ENCODE assay signal across 1 cellular context in the genomic region with DNA sequence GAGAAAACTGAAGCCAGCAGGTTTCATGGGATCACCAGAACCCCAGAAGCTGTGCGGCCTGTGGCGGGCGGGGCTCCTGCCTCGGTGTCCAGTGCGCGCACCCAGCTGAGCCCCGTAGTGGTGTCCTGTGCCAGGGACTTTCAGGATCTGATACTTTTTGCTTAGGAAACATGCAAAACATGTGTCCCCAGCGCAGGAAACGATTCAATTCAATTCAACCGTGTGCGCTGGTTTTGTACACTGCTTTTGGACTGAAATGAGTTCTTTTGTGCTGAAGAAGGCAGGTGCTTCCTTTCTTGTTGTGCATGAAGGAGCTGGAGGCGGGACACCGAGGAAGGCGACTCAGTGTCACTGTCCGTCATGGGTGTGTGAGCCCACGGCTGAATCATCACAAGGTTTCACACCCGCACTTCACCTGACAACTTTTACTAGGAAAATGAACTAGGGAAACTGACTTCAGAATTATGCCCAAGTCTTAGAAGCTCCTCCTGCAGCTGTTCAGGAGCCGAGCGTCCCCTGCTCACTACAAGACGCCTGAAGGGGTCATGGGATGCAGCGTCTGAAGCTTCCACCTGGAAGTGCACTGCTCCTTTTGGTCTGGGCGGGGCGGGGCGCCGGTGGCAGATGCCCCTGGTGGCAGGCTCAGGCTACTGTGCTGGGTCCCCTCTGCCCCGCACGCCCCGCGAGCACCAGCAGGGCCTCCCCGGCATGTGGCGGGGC.
TF ChIP-seq lines count a peak whose summit lies in the region.

No MANE protein-coding gene starts in this region.

TF ChIP-seq in GM23338, 12 proteins besides CTCF, POLR2A, EP300 and RAD21 (continued from another document):
- TF ChIP-seq JUNB (IDR thresholded peaks at IDR 0.05; ENCODE audit: unreplicated experiment) (no peak), EZH2 (IDR thresholded peaks at IDR 0.05; ENCODE audit: low read depth, unreplicated experiment) (no peak), STAT1 (IDR thresholded peaks at IDR 0.05; ENCODE audit: unreplicated experiment) (no peak), CREB1 (CRISPR knock-in tag; IDR thresholded peaks at IDR 0.05; ENCODE audit: low read depth) (no peak), NANOG (IDR thresholded peaks at IDR 0.05; ENCODE audit: borderline replicate concordance) (no peak), EZH2phosphoT487 (IDR thresholded peaks at IDR 0.05; ENCODE audit: unreplicated experiment) (no peak), ZNF331 (CRISPR knock-in tag; IDR thresholded peaks at IDR 0.05; ENCODE audit: low read depth) (no peak), POLR2AphosphoS5 (IDR thresholded peaks at IDR 0.05; ENCODE audit: low read depth) (no peak)
- TF ChIP-seq, protein P1, sequence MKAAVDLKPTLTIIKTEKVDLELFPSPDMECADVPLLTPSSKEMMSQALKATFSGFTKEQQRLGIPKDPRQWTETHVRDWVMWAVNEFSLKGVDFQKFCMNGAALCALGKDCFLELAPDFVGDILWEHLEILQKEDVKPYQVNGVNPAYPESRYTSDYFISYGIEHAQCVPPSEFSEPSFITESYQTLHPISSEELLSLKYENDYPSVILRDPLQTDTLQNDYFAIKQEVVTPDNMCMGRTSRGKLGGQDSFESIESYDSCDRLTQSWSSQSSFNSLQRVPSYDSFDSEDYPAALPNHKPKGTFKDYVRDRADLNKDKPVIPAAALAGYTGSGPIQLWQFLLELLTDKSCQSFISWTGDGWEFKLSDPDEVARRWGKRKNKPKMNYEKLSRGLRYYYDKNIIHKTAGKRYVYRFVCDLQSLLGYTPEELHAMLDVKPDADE (IDR thresholded peaks at IDR 0.05), result no peak
- TF ChIP-seq, protein P2, sequence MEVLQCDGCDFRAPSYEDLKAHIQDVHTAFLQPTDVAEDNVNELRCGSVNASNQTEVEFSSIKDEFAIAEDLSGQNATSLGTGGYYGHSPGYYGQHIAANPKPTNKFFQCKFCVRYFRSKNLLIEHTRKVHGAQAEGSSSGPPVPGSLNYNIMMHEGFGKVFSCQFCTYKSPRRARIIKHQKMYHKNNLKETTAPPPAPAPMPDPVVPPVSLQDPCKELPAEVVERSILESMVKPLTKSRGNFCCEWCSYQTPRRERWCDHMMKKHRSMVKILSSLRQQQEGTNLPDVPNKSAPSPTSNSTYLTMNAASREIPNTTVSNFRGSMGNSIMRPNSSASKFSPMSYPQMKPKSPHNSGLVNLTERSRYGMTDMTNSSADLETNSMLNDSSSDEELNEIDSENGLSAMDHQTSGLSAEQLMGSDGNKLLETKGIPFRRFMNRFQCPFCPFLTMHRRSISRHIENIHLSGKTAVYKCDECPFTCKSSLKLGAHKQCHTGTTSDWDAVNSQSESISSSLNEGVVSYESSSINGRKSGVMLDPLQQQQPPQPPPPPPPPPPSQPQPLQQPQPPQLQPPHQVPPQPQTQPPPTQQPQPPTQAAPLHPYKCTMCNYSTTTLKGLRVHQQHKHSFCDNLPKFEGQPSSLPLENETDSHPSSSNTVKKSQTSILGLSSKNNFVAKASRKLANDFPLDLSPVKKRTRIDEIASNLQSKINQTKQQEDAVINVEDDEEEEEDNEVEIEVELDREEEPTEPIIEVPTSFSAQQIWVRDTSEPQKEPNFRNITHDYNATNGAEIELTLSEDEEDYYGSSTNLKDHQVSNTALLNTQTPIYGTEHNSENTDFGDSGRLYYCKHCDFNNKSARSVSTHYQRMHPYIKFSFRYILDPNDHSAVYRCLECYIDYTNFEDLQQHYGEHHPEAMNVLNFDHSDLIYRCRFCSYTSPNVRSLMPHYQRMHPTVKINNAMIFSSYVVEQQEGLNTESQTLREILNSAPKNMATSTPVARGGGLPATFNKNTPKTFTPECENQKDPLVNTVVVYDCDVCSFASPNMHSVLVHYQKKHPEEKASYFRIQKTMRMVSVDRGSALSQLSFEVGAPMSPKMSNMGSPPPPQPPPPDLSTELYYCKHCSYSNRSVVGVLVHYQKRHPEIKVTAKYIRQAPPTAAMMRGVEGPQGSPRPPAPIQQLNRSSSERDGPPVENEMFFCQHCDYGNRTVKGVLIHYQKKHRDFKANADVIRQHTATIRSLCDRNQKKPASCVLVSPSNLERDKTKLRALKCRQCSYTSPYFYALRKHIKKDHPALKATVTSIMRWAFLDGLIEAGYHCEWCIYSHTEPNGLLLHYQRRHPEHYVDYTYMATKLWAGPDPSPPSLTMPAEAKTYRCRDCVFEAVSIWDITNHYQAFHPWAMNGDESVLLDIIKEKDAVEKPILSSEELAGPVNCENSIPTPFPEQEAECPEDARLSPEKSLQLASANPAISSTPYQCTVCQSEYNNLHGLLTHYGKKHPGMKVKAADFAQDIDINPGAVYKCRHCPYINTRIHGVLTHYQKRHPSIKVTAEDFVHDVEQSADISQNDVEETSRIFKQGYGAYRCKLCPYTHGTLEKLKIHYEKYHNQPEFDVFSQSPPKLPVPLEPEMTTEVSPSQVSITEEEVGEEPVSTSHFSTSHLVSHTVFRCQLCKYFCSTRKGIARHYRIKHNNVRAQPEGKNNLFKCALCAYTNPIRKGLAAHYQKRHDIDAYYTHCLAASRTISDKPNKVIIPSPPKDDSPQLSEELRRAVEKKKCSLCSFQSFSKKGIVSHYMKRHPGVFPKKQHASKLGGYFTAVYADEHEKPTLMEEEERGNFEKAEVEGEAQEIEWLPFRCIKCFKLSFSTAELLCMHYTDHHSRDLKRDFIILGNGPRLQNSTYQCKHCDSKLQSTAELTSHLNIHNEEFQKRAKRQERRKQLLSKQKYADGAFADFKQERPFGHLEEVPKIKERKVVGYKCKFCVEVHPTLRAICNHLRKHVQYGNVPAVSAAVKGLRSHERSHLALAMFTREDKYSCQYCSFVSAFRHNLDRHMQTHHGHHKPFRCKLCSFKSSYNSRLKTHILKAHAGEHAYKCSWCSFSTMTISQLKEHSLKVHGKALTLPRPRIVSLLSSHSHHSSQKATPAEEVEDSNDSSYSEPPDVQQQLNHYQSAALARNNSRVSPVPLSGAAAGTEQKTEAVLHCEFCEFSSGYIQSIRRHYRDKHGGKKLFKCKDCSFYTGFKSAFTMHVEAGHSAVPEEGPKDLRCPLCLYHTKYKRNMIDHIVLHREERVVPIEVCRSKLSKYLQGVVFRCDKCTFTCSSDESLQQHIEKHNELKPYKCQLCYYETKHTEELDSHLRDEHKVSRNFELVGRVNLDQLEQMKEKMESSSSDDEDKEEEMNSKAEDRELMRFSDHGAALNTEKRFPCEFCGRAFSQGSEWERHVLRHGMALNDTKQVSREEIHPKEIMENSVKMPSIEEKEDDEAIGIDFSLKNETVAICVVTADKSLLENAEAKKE (CRISPR knock-in tag; IDR thresholded peaks at IDR 0.05), result no peak
